Comparison of ENCODE assay signal across 14 cellular contexts in genomic region chr15:89002830-89003229, GRCh38.
DNase-seq lines count a peak whose midpoint lies in the region; ATAC-seq, FAIRE-seq and TF ChIP-seq lines count a peak whose summit lies in the region.
"Had no signal": no experiment of that assay in that cellular context is flagged by ENCODE, and none has a peak within 500 bp of the region (broad histone marks: within the 10 kb centered on the region; RNA-seq: fewer than 3 reads in every experiment).

No MANE protein-coding gene starts in this region.

- H3K4me1 ChIP-seq in HepG2 (ENCODE audit: insufficient read depth, low read length) (peaks cover 21% of the 10 kb centered on the region), right lobe of liver (no peaks in the 10 kb centered on the region), vagina (no peaks in the 10 kb centered on the region)
- H3K4me1 ChIP-seq in effector memory CD4-positive, alpha-beta T cell (ENCODE audit: control insufficient read depth, insufficient read depth, low read length, poor library complexity, severe bottlenecking): no peaks in the 10 kb centered on the region

- H3K9me3 ChIP-seq in HepG2 (ENCODE audit: low read length) (no peaks in the 10 kb centered on the region), right lobe of liver (no peaks in the 10 kb centered on the region), vagina (no peaks in the 10 kb centered on the region)
- no peaks in the 10 kb centered on the region for H3K9me3 ChIP-seq in effector memory CD4-positive, alpha-beta T cell (ENCODE audit: control insufficient read depth, low read length)
- H3K9me3 ChIP-seq: Caco-2 had no signal

- CTCF ChIA-PET in HepG2 (lab: Yijun Ruan, JAX; ENCODE audit: low intra/inter-chr PET ratio, low total read pairs): interaction anchor here (2.5 kb wide), 1 partner anchor 98 kb away, joined by 8 read pairs; no protein-coding TSS in a partner anchor

- FAIRE-seq in HepG2 (lab: Jason Lieb, UNC): no peak

- intact Hi-C loops in HepG2 (cut with micrococcal nuclease; ENCODE audit: unreplicated experiment): no loop called here
- intact Hi-C loops in right lobe of liver (cut with DNase I): no loop called here
- intact Hi-C loops in vagina (cut with DNase I): no loop called here

- H3K27ac ChIP-seq in HepG2 (ENCODE audit: extremely low read length, insufficient read depth, low read length) (no peak overlapping the region), right lobe of liver (no peak overlapping the region), vagina (no peak overlapping the region)
- no peak overlapping the region for H3K27ac ChIP-seq in effector memory CD4-positive, alpha-beta T cell (ENCODE audit: insufficient read depth, low read length, poor library complexity, severe bottlenecking)

- H3K4me3 ChIP-seq in HepG2 (replicated peaks in 1 of 3; ENCODE audit: insufficient read depth in 1 of 3, low read depth in 2 of 3, low read length in 3 of 3) (peak overlapping the region in 1 of 3 experiments; percentile 52; a peak in 3 of 6 replicates), right lobe of liver (no peak overlapping the region), vagina (no peak overlapping the region)
- no peak overlapping the region for H3K4me3 ChIP-seq in effector memory CD4-positive, alpha-beta T cell (ENCODE audit: insufficient read depth, low read depth, low read length, poor library complexity, severe bottlenecking)

- H4K20me1 ChIP-seq in HepG2 (ENCODE audit: insufficient read depth, low read length): no peaks in the 10 kb centered on the region

- ATAC-seq in HepG2: peak; percentile 45
- ATAC-seq in right lobe of liver: no peak

- in situ Hi-C loops in HepG2 (cut with HindIII; ENCODE audit: extremely low pct_ligation_motif_present, low pct_unique_long_range_greater_than_20kb): loop anchor here (5.0 kb wide), 1 partner anchor 101 kb away; no protein-coding TSS in a partner anchor

- no peak overlapping the region for H2AFZ ChIP-seq in HepG2 (ENCODE audit: low read length)

- DNase-seq in HepG2 (ENCODE audit: low spot score) (no peak), right lobe of liver (no peak), RPMI8226 (peak; percentile 50), left kidney (ENCODE audit: low read depth, low spot score) (peak; percentile 41), vagina (ENCODE audit: extremely low spot score in 2 of 2) (no peak), GDM1 (lab: John Stamatoyannopoulos, UW) (no peak), amniotic stem cell (lab: John Stamatoyannopoulos, UW) (no peak)
- no peak for DNase-seq in effector memory CD4-positive, alpha-beta T cell
- DNase-seq: ACHN; activated CD4-positive, alpha-beta T cell treated with anti-CD3 and anti-CD28 coated beads for 1 hour; activated CD8-positive, alpha-beta memory T cell treated with anti-CD3 and anti-CD28 coated beads, Interleukin-2, amount 50 U/mL, for 4 hours; Caco-2; NCI-H345; retina had no signal

- TF ChIP-seq RAD21 in HepG2 (CRISPR knock-in tag; IDR thresholded peaks at IDR 0.05): no peak

- 0 out of 2 replicates have a peak overlapping the region, but pooled peaks have one; percentile 29 for H3K9ac ChIP-seq in HepG2 (ENCODE audit: insufficient read depth, low read depth, low read length)

- no peak for TF ChIP-seq CTCF in HepG2 (CRISPR knock-in tag; IDR thresholded peaks at IDR 0.05)
- TF ChIP-seq CTCF in right lobe of liver (IDR thresholded peaks at IDR 0.05): no peak
- TF ChIP-seq CTCF in vagina (IDR thresholded peaks at IDR 0.05): no peak

- POLR2A ChIA-PET in HepG2 (lab: Yijun Ruan, JAX): no interaction called here

- WGBS in HepG2 (ENCODE audit: low lambda C conversion rate): 37% methylated on average over 5 of the region's 5 CpGs
- 45% methylated on average over 5 of the region's 5 CpGs for WGBS in right lobe of liver (ENCODE audit: insufficient coverage, low coverage, low lambda C conversion rate, missing lambda C conversion rate)

- H3K36me3 ChIP-seq in HepG2 (replicated peaks in 1 of 2; ENCODE audit: control insufficient read depth in 1 of 2, insufficient read depth in 2 of 2, low read length in 2 of 2) (no peaks in the 10 kb centered on the region), right lobe of liver (no peaks in the 10 kb centered on the region), vagina (no peaks in the 10 kb centered on the region)
- no peaks in the 10 kb centered on the region for H3K36me3 ChIP-seq in effector memory CD4-positive, alpha-beta T cell (ENCODE audit: control insufficient read depth, insufficient read depth, low read length)

- no peaks in the 10 kb centered on the region for H3K79me2 ChIP-seq in HepG2 (ENCODE audit: insufficient read depth, low read length)

- BruUV-seq in HepG2 (replicated peaks; lab: Mats Ljungman, UMichigan): no TSS peak

- H3K4me2 ChIP-seq in HepG2 (ENCODE audit: low read depth, low read length): peak overlapping the region; percentile 75

- TF ChIP-seq EP300 in HepG2 (IDR thresholded peaks at IDR 0.05; ENCODE audit: low read depth in 2 of 2, low read length in 2 of 2): no peak
- TF ChIP-seq EP300 in HepG2 (CRISPR knock-in tag; IDR thresholded peaks at IDR 0.05; ENCODE audit: borderline replicate concordance): no peak

- TF ChIP-seq POLR2A in HepG2 (IDR thresholded peaks at IDR 0.05; ENCODE audit: insufficient read depth in 1 of 2, low read depth in 2 of 2, low read length in 2 of 2) (no peak), right lobe of liver (IDR thresholded peaks at IDR 0.05) (no peak), vagina (IDR thresholded peaks at IDR 0.05) (no peak)

- H3K27me3 ChIP-seq in HepG2 (ENCODE audit: control insufficient read depth in 1 of 2, insufficient read depth in 2 of 2, low read length in 2 of 2) (peaks cover 0 to 4% of the 10 kb centered on the region in 2 experiments; a peak in 3 of 5 replicates), right lobe of liver (no peaks in the 10 kb centered on the region), vagina (no peaks in the 10 kb centered on the region)
- H3K27me3 ChIP-seq in effector memory CD4-positive, alpha-beta T cell (replicated peaks; ENCODE audit: control insufficient read depth, insufficient read depth, low read length, poor library complexity, severe bottlenecking): no peaks in the 10 kb centered on the region

TF ChIP-seq in HepG2, 621 proteins besides CTCF, POLR2A, EP300 and RAD21:
- no peak for TF ChIP-seq HMGA1 (CRISPR knock-in tag; conservative IDR thresholded peaks at IDR 0.05)
- no peak for TF ChIP-seq BHLHE40 (IDR thresholded peaks at IDR 0.05; ENCODE audit: low read length)
- TF ChIP-seq LCORL (IDR thresholded peaks at IDR 0.05): no peak
- TF ChIP-seq LCORL (CRISPR knock-in tag; IDR thresholded peaks at IDR 0.05): no peak
- TF ChIP-seq GTF3A (CRISPR knock-in tag; conservative IDR thresholded peaks at IDR 0.05): no peak
- TF ChIP-seq ZNF563 (CRISPR knock-in tag; IDR thresholded peaks at IDR 0.05): no peak
- no peak for TF ChIP-seq ZBED4 (CRISPR knock-in tag; IDR thresholded peaks at IDR 0.05; ENCODE audit: borderline replicate concordance)
- TF ChIP-seq FOXC1 (CRISPR knock-in tag; IDR thresholded peaks at IDR 0.05; ENCODE audit: borderline replicate concordance): no peak

Comparison
In these comparisons a context has a peak if more than half of its experiments do, and no peak if none do; other contexts are left out.
1. DNase-seq: peak in RPMI8226 (single experiment) and left kidney (single experiment); none in HepG2 (single experiment), right lobe of liver (0 of 3), vagina (0 of 2), effector memory CD4-positive, alpha-beta T cell (0 of 3), GDM1 (single experiment) and amniotic stem cell (single experiment).